ENCODE assay signal across 2 cellular contexts in genomic region chr2:20327370-20327769, GRCh38.
TF ChIP-seq lines count a peak whose summit lies in the region.

No MANE protein-coding gene starts in this region.

TF ChIP-seq in A549, 52 proteins besides CTCF, POLR2A, EP300 and RAD21 (continued from another document):
- no peak for TF ChIP-seq HMGXB4 (CRISPR knock-in tag; IDR thresholded peaks at IDR 0.05; ENCODE audit: borderline replicate concordance)
- no peak for TF ChIP-seq EHMT2 (IDR thresholded peaks at IDR 0.05; ENCODE audit: low read depth)
- no peak for TF ChIP-seq HEYL (CRISPR knock-in tag; IDR thresholded peaks at IDR 0.05)
- no peak for TF ChIP-seq NPAS2 (CRISPR knock-in tag; IDR thresholded peaks at IDR 0.05; ENCODE audit: borderline replicate concordance)
- no peak for TF ChIP-seq HOXB5 (CRISPR knock-in tag; IDR thresholded peaks at IDR 0.05)
- TF ChIP-seq FOXS1 (CRISPR knock-in tag; IDR thresholded peaks at IDR 0.05) = no peak
- TF ChIP-seq TFCP2L1 (CRISPR knock-in tag; IDR thresholded peaks at IDR 0.05) = no peak
TF ChIP-seq in A549: peak in this region for 0.

TF ChIP-seq in GM23338, 12 proteins besides CTCF, POLR2A, EP300 and RAD21 (continued from another document):
- TF ChIP-seq ETS1 (IDR thresholded peaks at IDR 0.05) = no peak
- no peak for TF ChIP-seq EZH2 (IDR thresholded peaks at IDR 0.05; ENCODE audit: low read depth, unreplicated experiment)
- no peak for TF ChIP-seq POLR2AphosphoS5 (IDR thresholded peaks at IDR 0.05; ENCODE audit: low read depth)
- no peak for TF ChIP-seq STAT1 (IDR thresholded peaks at IDR 0.05; ENCODE audit: unreplicated experiment)
- TF ChIP-seq ZNF462 (CRISPR knock-in tag; IDR thresholded peaks at IDR 0.05) = no peak
- no peak for TF ChIP-seq ZNF114 (CRISPR knock-in tag; IDR thresholded peaks at IDR 0.05)
- TF ChIP-seq NANOG (IDR thresholded peaks at IDR 0.05; ENCODE audit: borderline replicate concordance) = no peak
- TF ChIP-seq JUNB (IDR thresholded peaks at IDR 0.05; ENCODE audit: unreplicated experiment) = no peak
- TF ChIP-seq CREB1 (CRISPR knock-in tag; IDR thresholded peaks at IDR 0.05; ENCODE audit: low read depth) = no peak
